Comparison of ENCODE assay signal across 1 cellular context in the genomic region with DNA sequence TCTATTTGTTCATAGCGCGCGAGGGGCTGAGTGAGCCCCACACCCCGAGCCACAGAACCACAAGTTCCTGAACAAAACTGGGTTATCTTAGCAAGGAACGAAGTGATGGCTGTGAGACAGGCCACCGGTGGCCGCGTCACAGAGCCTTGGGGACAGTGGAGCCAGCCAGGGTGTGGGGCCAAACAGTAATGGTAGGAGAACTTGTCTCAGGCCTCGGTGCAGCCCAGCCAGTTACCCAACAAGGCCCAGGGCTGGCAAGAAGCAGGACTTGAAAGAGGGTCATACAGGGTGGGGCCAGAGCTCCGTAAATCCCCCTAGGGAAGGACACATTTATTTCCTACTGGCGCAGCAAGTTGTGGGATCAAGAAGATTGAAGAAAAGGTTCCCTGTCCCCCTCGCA.
TF ChIP-seq lines count a peak whose summit lies in the region.

No MANE protein-coding gene starts in this region.

TF ChIP-seq in A549, 52 proteins besides CTCF, POLR2A, EP300 and RAD21 (continued from another document):
- TF ChIP-seq REST (IDR thresholded peaks at IDR 0.05) (no peak), PBX3 (IDR thresholded peaks at IDR 0.05) (no peak)
- TF ChIP-seq, protein P1, sequence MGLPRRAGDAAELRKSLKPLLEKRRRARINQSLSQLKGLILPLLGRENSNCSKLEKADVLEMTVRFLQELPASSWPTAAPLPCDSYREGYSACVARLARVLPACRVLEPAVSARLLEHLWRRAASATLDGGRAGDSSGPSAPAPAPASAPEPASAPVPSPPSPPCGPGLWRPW (IDR thresholded peaks at IDR 0.05) = no peak
